ENCODE assay signal across 22 cellular contexts in the genomic region with DNA sequence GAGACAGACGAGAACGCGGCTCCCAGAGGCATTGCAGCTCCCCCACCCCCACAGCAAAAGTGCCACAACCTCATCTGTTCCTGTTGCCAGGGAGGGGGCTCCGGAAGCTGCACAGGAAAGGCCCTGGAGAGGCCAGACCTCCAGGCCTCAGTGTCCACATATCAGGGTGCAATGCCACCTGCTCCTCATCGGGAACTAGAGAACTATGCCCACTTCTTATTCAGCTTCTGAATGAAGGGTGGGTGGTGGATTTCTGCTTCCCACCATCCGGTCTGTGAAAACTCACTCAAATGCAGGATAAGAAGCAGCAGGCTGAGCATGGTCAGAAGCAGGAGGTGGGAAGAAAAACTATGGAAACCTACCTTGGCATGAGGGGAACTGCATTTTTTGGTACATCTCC.
DNase-seq lines count a peak whose midpoint lies in the region; ATAC-seq and TF ChIP-seq lines count a peak whose summit lies in the region.
"Had no signal": no experiment of that assay in that cellular context is flagged by ENCODE, and none has a peak within 500 bp of the region (broad histone marks: within the 10 kb centered on the region; RNA-seq: fewer than 3 reads in every experiment).

No MANE protein-coding gene starts in this region.

- H2BK12ac ChIP-seq in neuronal stem cell (ENCODE audit: low read length): no peak overlapping the region

- H3K14ac ChIP-seq in neuronal stem cell (ENCODE audit: low read length): no peak overlapping the region

- no peak overlapping the region for H3K4me3 Mint-ChIP-seq in chondrocyte (ENCODE audit: unreplicated experiment)
- H3K4me3 Mint-ChIP-seq: CD14-positive monocyte; CD4-positive, alpha-beta memory T cell; CD4-positive, CD25-positive, alpha-beta regulatory T cell; CD8-positive, alpha-beta memory T cell had no signal

- no peak overlapping the region for H2BK5ac ChIP-seq in neuronal stem cell (ENCODE audit: low read length)

- H3K9me3 ChIP-seq in BLaER1 treated with 17β-estradiol and CSF1 and Interleukin-3, amounts not matched to agents 10 nM and 100 nM (replicated peaks in 1 of 11): no peaks in the 10 kb centered on the region
- H3K9me3 ChIP-seq in RWPE2 (ENCODE audit: severe bottlenecking): no peaks in the 10 kb centered on the region
- no peaks in the 10 kb centered on the region for H3K9me3 ChIP-seq in neuronal stem cell (replicated peaks in 1 of 2; ENCODE audit: control insufficient read depth in 2 of 2, insufficient read depth in 1 of 2, low read depth in 1 of 2, low read length in 2 of 2)
- H3K9me3 ChIP-seq: A549, BE2C had no signal

- peak overlapping the region in 8 of 11 experiments; percentile 9 to 89 (median 78); a peak in 13 of 22 replicates for H3K4me2 ChIP-seq in BLaER1 treated with 17β-estradiol and CSF1 and Interleukin-3, amounts not matched to agents 10 nM and 100 nM
- no peak overlapping the region for H3K4me2 ChIP-seq in neuronal stem cell (ENCODE audit: insufficient read depth, low read length, poor library complexity, severe bottlenecking)
- H3K4me2 ChIP-seq: A549 had no signal

- H4K91ac ChIP-seq in neuronal stem cell (ENCODE audit: low read depth, low read length, poor library complexity): no peak overlapping the region

- no peaks in the 10 kb centered on the region for H3K79me1 ChIP-seq in neuronal stem cell (ENCODE audit: low read depth, low read length)

- TF ChIP-seq CTCF in RWPE2 (IDR thresholded peaks at IDR 0.05; ENCODE audit: poor library complexity, severe bottlenecking): no peak
- TF ChIP-seq CTCF in chondrocyte (IDR thresholded peaks at IDR 0.05): no peak

- H3K4me1 Mint-ChIP-seq in chondrocyte (ENCODE audit: low read depth): no peaks in the 10 kb centered on the region
- H3K4me1 Mint-ChIP-seq: CD14-positive monocyte; CD4-positive, CD25-positive, alpha-beta regulatory T cell; CD8-positive, alpha-beta memory T cell had no signal

- H3K9me3 Mint-ChIP-seq in chondrocyte (ENCODE audit: low read depth): no peaks in the 10 kb centered on the region
- H3K9me3 Mint-ChIP-seq: CD14-positive monocyte; CD4-positive, CD25-positive, alpha-beta regulatory T cell; CD8-positive, alpha-beta memory T cell had no signal

- peaks cover 4% of the 10 kb centered on the region for H3K27me3 Mint-ChIP-seq in chondrocyte (ENCODE audit: low read depth)
- H3K27me3 Mint-ChIP-seq: CD4-positive, CD25-positive, alpha-beta regulatory T cell had no signal

- no peak overlapping the region for H3K18ac ChIP-seq in neuronal stem cell (ENCODE audit: low read length)

- H2BK15ac ChIP-seq in neuronal stem cell (ENCODE audit: low read length): peak overlapping the region; percentile 17

- no peaks in the 10 kb centered on the region for H3K36me3 ChIP-seq in BLaER1 treated with 17β-estradiol and CSF1 and Interleukin-3, amounts not matched to agents 10 nM and 100 nM
- H3K36me3 ChIP-seq in RWPE2 (ENCODE audit: low read depth) (no peaks in the 10 kb centered on the region), neuronal stem cell (replicated peaks in 1 of 2; ENCODE audit: control insufficient read depth in 2 of 2, insufficient read depth in 2 of 2, low read length in 2 of 2) (no peaks in the 10 kb centered on the region)
- H3K36me3 ChIP-seq: BE2C had no signal

- H4K8ac ChIP-seq in neuronal stem cell (ENCODE audit: low read depth, low read length): no peak overlapping the region

- no peak for ATAC-seq in RWPE2 (ENCODE audit: low read depth)
- ATAC-seq: A549 had no signal

- no peak overlapping the region for H2BK120ac ChIP-seq in neuronal stem cell (ENCODE audit: low read depth, low read length)

- H3K23ac ChIP-seq in neuronal stem cell (ENCODE audit: low read depth, low read length, poor library complexity): peak overlapping the region; percentile 16

- no peak overlapping the region for H3K9ac ChIP-seq in BLaER1 treated with 17β-estradiol and CSF1 and Interleukin-3, amounts not matched to agents 10 nM and 100 nM
- no peak overlapping the region for H3K9ac ChIP-seq in neuronal stem cell (ENCODE audit: low read depth, low read length, poor library complexity)

- H2AFZ ChIP-seq in neuronal stem cell (ENCODE audit: low read length): no peak overlapping the region

- DNase-seq in Ammon's horn (ENCODE audit: low spot score) (peak; percentile 23), RWPE2 (ENCODE audit: low spot score) (peak; percentile 21), neuronal stem cell (ENCODE audit: low spot score) (no peak), NCI-H510A treated with DMSO at 0.1 percent for 48 hours (lab: John Stamatoyannopoulos, UW) (no peak), chondrocyte (ENCODE audit: low spot score) (no peak), DMS153 treated with DMSO at 0.1 percent for 48 hours (lab: John Stamatoyannopoulos, UW; ENCODE audit: unreplicated experiment) (no peak), NCI-H524 (lab: John Stamatoyannopoulos, UW) (no peak)
- DNase-seq: AML-193; BE2C; C1 segment of cervical spinal cord; CD4-positive, alpha-beta memory T cell; CD4-positive, CD25-positive, alpha-beta regulatory T cell; CD8-positive, alpha-beta memory T cell; COR-L47; DMS 273 treated with DMSO at 0.1 percent for 48 hours; DMS153; DMS79 treated with DMSO at 0.1 percent for 48 hours; GF-D8 had no signal

- H3K4me3 ChIP-seq in BLaER1 treated with 17β-estradiol and CSF1 and Interleukin-3, amounts not matched to agents 10 nM and 100 nM: no peak overlapping the region
- no peak overlapping the region for H3K4me3 ChIP-seq in RWPE2 (ENCODE audit: severe bottlenecking)
- H3K4me3 ChIP-seq in neuronal stem cell (ENCODE audit: low read length in 2 of 2): no peak overlapping the region
- H3K4me3 ChIP-seq: A549 had no signal

- no peak overlapping the region for H3K27ac ChIP-seq in BLaER1 treated with 17β-estradiol and CSF1 and Interleukin-3, amounts not matched to agents 10 nM and 100 nM
- no peak overlapping the region for H3K27ac ChIP-seq in RWPE2 (ENCODE audit: poor library complexity, severe bottlenecking)
- no peak overlapping the region for H3K27ac ChIP-seq in neuronal stem cell (replicated peaks; ENCODE audit: low read length)
- H3K27ac ChIP-seq: 22Rv1, A549 had no signal

- H3K4me1 ChIP-seq in BLaER1 treated with 17β-estradiol and CSF1 and Interleukin-3, amounts not matched to agents 10 nM and 100 nM: peaks cover 0 to 45% (median 30%) of the 10 kb centered on the region in 10 experiments; a peak in 18 of 20 replicates
- H3K4me1 ChIP-seq in RWPE2 (ENCODE audit: insufficient read depth, poor library complexity, severe bottlenecking) (no peaks in the 10 kb centered on the region), neuronal stem cell (ENCODE audit: control insufficient read depth in 2 of 2, insufficient read depth in 1 of 2, low read depth in 1 of 2, low read length in 2 of 2) (peaks cover 0 to 4% of the 10 kb centered on the region in 2 donors)
- H3K4me1 ChIP-seq: A549, BE2C had no signal

- no peaks in the 10 kb centered on the region for H3K36me3 Mint-ChIP-seq in chondrocyte (ENCODE audit: low read depth)
- H3K36me3 Mint-ChIP-seq: CD14-positive monocyte; CD4-positive, alpha-beta memory T cell; CD4-positive, CD25-positive, alpha-beta regulatory T cell; CD8-positive, alpha-beta memory T cell had no signal

- H3K27ac Mint-ChIP-seq in chondrocyte (ENCODE audit: unreplicated experiment): no peak overlapping the region
- H3K27ac Mint-ChIP-seq: CD14-positive monocyte; CD4-positive, alpha-beta memory T cell had no signal

- H3K4ac ChIP-seq in neuronal stem cell (ENCODE audit: low read length): no peak overlapping the region

- H4K20me1 ChIP-seq in BLaER1 treated with 17β-estradiol and CSF1 and Interleukin-3, amounts not matched to agents 10 nM and 100 nM: 0 out of 22 replicates have a peak, but pooled peaks cover 0 to 3% (median 0%) of the 10 kb centered on the region in 11 experiments

- H2AK5ac ChIP-seq in neuronal stem cell (ENCODE audit: low read depth, low read length): no peak overlapping the region

- no peaks in the 10 kb centered on the region for H3K27me3 ChIP-seq in BLaER1 treated with 17β-estradiol and CSF1 and Interleukin-3, amounts not matched to agents 10 nM and 100 nM
- H3K27me3 ChIP-seq in RWPE2 (ENCODE audit: insufficient read depth, poor library complexity, severe bottlenecking) (no peaks in the 10 kb centered on the region), neuronal stem cell (ENCODE audit: control insufficient read depth in 3 of 3, insufficient read depth in 3 of 3, low read depth in 1 of 3, low read length in 3 of 3) (peaks cover 0 to 22% (median 0%) of the 10 kb centered on the region in 3 experiments)
- H3K27me3 ChIP-seq: BE2C had no signal

- no CpG with 5 or more reads among the region's 6 CpGs for WGBS in neuronal stem cell (ENCODE audit: extremely low coverage in 2 of 2, insufficient read length in 2 of 2, insufficient replicate concordance in 1 of 2), 2 donors

Comparison
In these comparisons a context has a peak if more than half of its experiments do, and no peak if none do; other contexts are left out.
1. DNase-seq: peak in Ammon's horn (single experiment) and RWPE2 (single experiment); none in neuronal stem cell (single experiment), NCI-H510A treated with DMSO at 0.1 percent for 48 hours (single experiment), chondrocyte (single experiment), DMS153 treated with DMSO at 0.1 percent for 48 hours (single experiment) and NCI-H524 (0 of 2).